ENCODE assay signal across 8 cellular contexts in the genomic region with DNA sequence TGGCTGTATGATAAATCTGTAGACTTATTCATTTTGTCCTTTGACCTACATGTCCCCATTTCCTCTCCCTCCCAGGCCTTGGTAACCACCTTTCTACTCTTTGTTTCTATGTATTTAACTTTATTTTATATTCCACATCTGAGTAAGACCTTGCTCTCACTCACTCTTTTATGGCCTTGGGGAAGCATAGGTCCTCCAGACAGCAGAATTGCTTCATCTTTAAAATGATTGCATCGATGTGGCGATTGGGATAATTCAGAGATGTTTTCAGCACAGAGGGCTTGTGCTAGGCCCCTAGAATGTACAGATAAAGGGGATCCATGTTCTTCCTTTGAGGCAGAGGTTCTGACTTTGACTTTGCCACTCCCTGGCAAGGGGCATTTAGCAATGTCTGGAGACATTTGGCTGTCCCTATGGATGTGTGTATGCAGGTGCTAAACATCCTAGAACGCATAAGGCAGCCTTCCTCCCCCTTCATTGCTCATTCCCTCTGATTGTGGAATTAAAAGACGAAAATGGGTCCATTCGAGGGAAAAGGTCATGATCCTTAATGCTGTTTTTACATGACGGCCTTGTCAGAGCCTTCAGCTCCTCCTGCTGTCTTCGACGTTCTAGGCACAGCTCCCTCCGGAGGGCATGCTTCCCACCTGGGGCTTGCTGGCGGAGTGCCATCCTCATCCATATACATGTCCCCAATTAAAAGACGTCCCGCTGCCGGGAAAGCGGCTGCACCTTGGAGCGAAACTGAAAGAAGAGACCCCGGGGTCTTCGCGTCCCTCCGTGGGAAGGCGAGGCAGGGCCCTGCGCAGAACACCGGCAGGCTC. TPM values are rescaled to one million over a fixed set of nuclear protein-coding genes. Genes with fewer than 3 reads are reported as not detected.
DNase-seq lines count a peak whose midpoint lies in the region; ATAC-seq, FAIRE-seq and TF ChIP-seq lines count a peak whose summit lies in the region.

No MANE protein-coding gene starts in this region.

- peak overlapping the region; percentile 90 for H4K91ac ChIP-seq in IMR-90 (ENCODE audit: insufficient read depth, low read depth, low read length)

- peak overlapping the region; percentile 94 for H2AK5ac ChIP-seq in IMR-90 (ENCODE audit: low read depth, low read length)

- H3K4me3 ChIP-seq in A549, result peak overlapping the region; percentile 47
- H3K4me3 ChIP-seq in IMR-90 (ENCODE audit: insufficient read depth, low read depth, low read length), result peak overlapping the region; percentile 59
- H3K4me3 ChIP-seq in breast epithelium, result peak overlapping the region; percentile 50 to 78 (median 62)
- H3K4me3 ChIP-seq in mesodermal cell (ENCODE audit: extremely low read depth, insufficient read depth, low read length, poor library complexity, severe bottlenecking), result peak overlapping the region; percentile 43

- H3K4me1 ChIP-seq in A549 (peaks cover 44% of the 10 kb centered on the region), IMR-90 (ENCODE audit: control insufficient read depth, insufficient read depth, low read length) (peaks cover 8% of the 10 kb centered on the region), breast epithelium (no peaks in the 10 kb centered on the region), mesodermal cell (ENCODE audit: control insufficient read depth, insufficient read depth, low read length, poor library complexity, severe bottlenecking) (peaks cover 5% of the 10 kb centered on the region)

- H3K9ac ChIP-seq in IMR-90 (ENCODE audit: low read depth, low read length), result peak overlapping the region; percentile 49

- H3K14ac ChIP-seq in IMR-90 (replicated peaks; ENCODE audit: low read depth, low read length), result peak overlapping the region; percentile 64

- peak overlapping the region; percentile 33 for H4K5ac ChIP-seq in IMR-90 (ENCODE audit: low read depth, low read length)

- peak overlapping the region; percentile 77 to 94; a peak in 3 of 4 replicates for H4K8ac ChIP-seq in IMR-90 (ENCODE audit: low read depth in 2 of 2, low read length in 2 of 2)

- peak overlapping the region; percentile 85 to 97 for H3K27ac ChIP-seq in A549
- H3K27ac ChIP-seq in IMR-90 (ENCODE audit: insufficient read depth, low read length), result peak overlapping the region; percentile 81
- H3K27ac ChIP-seq in breast epithelium, result peak overlapping the region; percentile 70 to 87
- H3K27ac ChIP-seq in mesodermal cell (ENCODE audit: low read depth, low read length, severe bottlenecking), result peak overlapping the region; percentile 82

- H2BK120ac ChIP-seq in IMR-90 (ENCODE audit: low read depth, low read length), result peak overlapping the region; percentile 99

- H3K27me3 ChIP-seq in IMR-90 (ENCODE audit: control insufficient read depth, insufficient read depth, low read length), result no peaks in the 10 kb centered on the region
- H3K27me3 ChIP-seq in breast epithelium, result no peaks in the 10 kb centered on the region

- no peaks in the 10 kb centered on the region for H3K9me3 ChIP-seq in A549
- no peaks in the 10 kb centered on the region for H3K9me3 ChIP-seq in IMR-90 (ENCODE audit: control insufficient read depth, insufficient read depth, low read length)
- H3K9me3 ChIP-seq in breast epithelium, result no peaks in the 10 kb centered on the region
- no peaks in the 10 kb centered on the region for H3K9me3 ChIP-seq in mesodermal cell (ENCODE audit: control insufficient read depth, low read length)

- H2BK20ac ChIP-seq in IMR-90 (ENCODE audit: low read depth, low read length), result peak overlapping the region; percentile 64

- POLR2A ChIA-PET in A549 (lab: Yijun Ruan, JAX) (interaction anchor here (0.8 to 1.8 kb wide), 9 partner anchors 10 to 1123 kb away, joined by 3 to 15 read pairs (median 3); no protein-coding TSS in a partner anchor), IMR-90 (lab: Charles Lee; ENCODE audit: unreplicated experiment) (no interaction called here)

- WGBS in A549 (ENCODE audit: missing lambda C conversion rate), result 12% methylated on average over 17 of the region's 22 CpGs
- 13% methylated on average over 9 of the region's 22 CpGs; no CpG with 5 or more reads in 1 of the 2 experiments for WGBS in IMR-90 (ENCODE audit: extremely low coverage in 2 of 2, insufficient read length in 1 of 2), 2 experiments
- WGBS in mesodermal cell (ENCODE audit: insufficient coverage in 2 of 2), 2 experiments, result 16 to 41% methylated on average over 10 to 19 of the region's 22 CpGs

- H2AK9ac ChIP-seq in IMR-90 (replicated peaks; ENCODE audit: low read depth, low read length, poor library complexity), result peak overlapping the region; percentile 87

- no peaks in the 10 kb centered on the region for H4K20me1 ChIP-seq in IMR-90 (ENCODE audit: insufficient read depth, low read length)

- H2BK15ac ChIP-seq in IMR-90 (ENCODE audit: low read depth, low read length), result peak overlapping the region; percentile 61; the same call in 2 of the 3 replicates

- TF ChIP-seq RAD21 in A549 (conservative IDR thresholded peaks at IDR 0.05 in 1 of 2, IDR thresholded peaks at IDR 0.05 in 1 of 2), result no peak
- TF ChIP-seq RAD21 in IMR-90 (IDR thresholded peaks at IDR 0.05; ENCODE audit: low read length), result no peak

- FAIRE-seq in A549 (lab: Jason Lieb, UNC), result no peak

- peaks cover 11% of the 10 kb centered on the region for H3K9me1 ChIP-seq in IMR-90 (ENCODE audit: insufficient read depth, low read length)

- H3K23ac ChIP-seq in IMR-90 (ENCODE audit: low read depth, low read length), result peak overlapping the region; percentile 72

- DNase-seq in A549 (ENCODE audit: low read depth in 1 of 2, low spot score in 1 of 2), result peak; percentile 18 to 21
- peak; percentile 27 for DNase-seq in IMR-90
- DNase-seq in breast epithelium (ENCODE audit: low spot score in 2 of 2), result peak in 1 of 2 donors; percentile 51
- DNase-seq in ureter (ENCODE audit: low spot score), result no peak
- DNase-seq in stimulated activated CD4-positive, alpha-beta T cell treated with anti-CD3 and anti-CD28 coated beads, Interleukin-12 subunit alpha, Interleukin-12 subunit beta, amount 100 ng/mL, for 4 hours, result no peak

- H3K79me1 ChIP-seq in IMR-90 (ENCODE audit: low read depth in 1 of 2, low read length in 2 of 2), result peaks cover 0 to 6% of the 10 kb centered on the region in 2 experiments; a peak in 3 of 4 replicates

- no peak for TF ChIP-seq POLR2A in A549 (IDR thresholded peaks at IDR 0.05; ENCODE audit: low read length)
- no peak for TF ChIP-seq POLR2A in IMR-90 (IDR thresholded peaks at IDR 0.05; ENCODE audit: low read depth, low read length)
- no peak for TF ChIP-seq POLR2A in breast epithelium (IDR thresholded peaks at IDR 0.05)

- H3K18ac ChIP-seq in IMR-90 (ENCODE audit: low read depth, low read length), result peak overlapping the region; percentile 65

- no TSS peak for BruUV-seq in IMR-90 (replicated peaks; lab: Mats Ljungman, UMichigan)

- dilution Hi-C loops in IMR-90 (cut with HindIII; ENCODE audit: low sequenced_read_pairs, unreplicated experiment), result no loop called here

- CTCF ChIA-PET in A549 (lab: Yijun Ruan, JAX), result interaction anchor here (1.3 to 2.2 kb wide), 4 partner anchors 14 to 66 kb away, joined by 3 to 7 read pairs (median 5); no protein-coding TSS in a partner anchor
- CTCF ChIA-PET in IMR-90 (lab: Yijun Ruan, JAX), result interaction anchor here (0.5 to 1.2 kb wide), 4 partner anchors 9 to 1145 kb away, joined by 3 to 5 read pairs (median 3); no protein-coding TSS in a partner anchor

- in situ Hi-C loops in IMR-90 (cut with MboI; ENCODE audit: low sequenced_read_pairs), result no loop called here

- TF ChIP-seq CTCF in A549 (IDR thresholded peaks at IDR 0.05) (no peak), IMR-90 (conservative IDR thresholded peaks at IDR 0.05; ENCODE audit: low read depth, low read length) (no peak), breast epithelium (IDR thresholded peaks at IDR 0.05) (no peak)

- intact Hi-C loops in IMR-90 (cut with micrococcal nuclease), result loop anchor here (5.0 kb wide), 1 partner anchor 58 kb away; no protein-coding TSS in a partner anchor
- intact Hi-C loops in breast epithelium (cut with DNase I; ENCODE audit: low total_unique reads), result no loop called here

- no peak for TF ChIP-seq EP300 in A549 (IDR thresholded peaks at IDR 0.05)

- ATAC-seq in A549, result peak; percentile 35 to 37; a peak in 5 of 6 replicates
- peak; percentile 1; the same call in 1 of the 2 replicates for ATAC-seq in IMR-90 (ENCODE audit: low read depth)
- no peak for ATAC-seq in GM21737 (IDR thresholded peaks at IDR 0.05; ENCODE audit: unreplicated experiment)
- no peak for ATAC-seq in HG02588 (IDR thresholded peaks at IDR 0.05; ENCODE audit: unreplicated experiment)

- H3K4me2 ChIP-seq in A549 (peak overlapping the region; percentile 72), IMR-90 (ENCODE audit: low read depth, low read length) (peak overlapping the region; percentile 70)

- H2AFZ ChIP-seq in IMR-90 (replicated peaks; ENCODE audit: low read length, poor library complexity), result peak overlapping the region; percentile 97

- H3K36me3 ChIP-seq in IMR-90 (ENCODE audit: control insufficient read depth, insufficient read depth, low read length) (no peaks in the 10 kb centered on the region), breast epithelium (no peaks in the 10 kb centered on the region), mesodermal cell (ENCODE audit: control insufficient read depth, insufficient read depth, low read length) (no peaks in the 10 kb centered on the region)

- peak overlapping the region; percentile 95 for H3K4ac ChIP-seq in IMR-90 (ENCODE audit: low read depth, low read length)

- H2BK5ac ChIP-seq in IMR-90 (ENCODE audit: low read depth, low read length, poor library complexity, severe bottlenecking), result peak overlapping the region; percentile 94

- peak overlapping the region; percentile 8; the same call in 1 of the 2 replicates for H3K56ac ChIP-seq in IMR-90 (ENCODE audit: extremely low read depth, insufficient read depth, low read length)

TF ChIP-seq in A549, 52 proteins besides CTCF, POLR2A, EP300 and RAD21 (continues in another document):
- TF ChIP-seq JUN (IDR thresholded peaks at IDR 0.05) (no peak; a peak in 1 of 5 replicates), FOSL2 (IDR thresholded peaks at IDR 0.05) (no peak), FOSL2 (CRISPR knock-in tag; IDR thresholded peaks at IDR 0.05) (no peak)

TF ChIP-seq in IMR-90, 13 proteins besides CTCF, POLR2A, EP300 and RAD21:
- TF ChIP-seq MAFK (IDR thresholded peaks at IDR 0.05; ENCODE audit: low read depth, low read length) (no peak), CEBPB (IDR thresholded peaks at IDR 0.05; ENCODE audit: low read depth, low read length) (peak; percentile 80)

RNA-seq across cellular contexts. Expression of gene GPR39, which starts 1.1 kb away (rescaled TPM):
- polyA plus RNA-seq in A549 (2011; rRNA removed) (11.8 and 14.4 TPM in 2 replicates), A549 (2017; fragmentation: RNase III; extraction: RNeasy Plus Mini Kit Qiagen cat#74134 plus additional on column Dnase treatment) (11.3 to 13.3 TPM (median 12.1 TPM) in 3 replicates), IMR-90 (2012; rRNA removed) (4.4 and 5.4 TPM in 2 replicates)
- polyA plus RNA-seq in A549 (2012; cell fraction: cytosol; rRNA removed), result 17.4 and 26.0 TPM in 2 replicates
- 41.1 and 67.7 TPM in 2 replicates for polyA plus RNA-seq in A549 (2012; cell fraction: nucleus; rRNA removed)
- 87.3 and 92.5 TPM in 2 replicates for polyA minus RNA-seq in A549 (2011; rRNA and poly(A)+ RNA removed)
- total RNA-seq in IMR-90 (2012; rRNA removed) (7.2 and 9.0 TPM in 2 replicates), breast epithelium (10 to 100 TPM in 1 of 3 donors, 1 to 10 TPM in 1, under 1 TPM in 1; 0.16 to 10.4 (median 8.2) TPM), ureter (13.2 TPM)
- polyA plus RNA-seq in IMR-90 (2012; cell fraction: cytosol; rRNA removed), result 3.5 and 6.1 TPM in 2 replicates
- polyA plus RNA-seq in IMR-90 (2012; cell fraction: nucleus; rRNA removed; ENCODE audit: low replicate concordance), result 2.0 and 4.2 TPM in 2 replicates
- 0.37 TPM for polyA plus RNA-seq in mesodermal cell (2013, experiment 1 of 2)
- not detected for polyA plus RNA-seq in mesodermal cell (2013, experiment 2 of 2)

Comparison
In these comparisons a context has a peak if more than half of its experiments do, and no peak if none do; other contexts are left out.
1. ATAC-seq: peak in A549 (2 of 2) and IMR-90 (single experiment); none in GM21737 (single experiment) and HG02588 (single experiment).
2. DNase-seq: peak in A549 (2 of 2) and IMR-90 (single experiment); none in ureter (single experiment) and stimulated activated CD4-positive, alpha-beta T cell treated with anti-CD3 and anti-CD28 coated beads, Interleukin-12 subunit alpha, Interleukin-12 subunit beta, amount 100 ng/mL, for 4 hours (single experiment).
3. Peak in every context shown above with its lines, with median percentiles within 50 percentile points of each other: H3K27ac ChIP-seq and H3K4me3 ChIP-seq.